Comparison of ENCODE assay signal across 20 cellular contexts in the genomic region with DNA sequence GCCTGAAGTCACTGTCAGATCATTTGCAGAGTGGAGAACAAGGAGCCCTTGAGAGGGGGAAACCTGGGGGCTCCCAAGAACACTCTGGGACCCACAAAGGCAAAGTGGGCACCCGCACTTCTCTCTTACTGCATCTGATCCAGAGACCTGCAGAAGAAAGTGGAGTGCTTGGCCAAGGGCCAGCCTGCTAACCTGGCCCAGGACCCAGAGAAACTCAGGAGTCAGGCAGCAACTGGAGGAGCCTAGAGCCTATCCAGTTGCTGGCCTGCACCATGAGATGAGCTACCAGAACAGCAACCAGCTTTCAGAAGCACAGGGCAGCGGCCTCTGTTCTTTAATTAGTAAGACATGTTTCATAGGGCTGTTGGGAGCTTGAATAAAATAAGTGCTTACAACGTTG.
DNase-seq lines count a peak whose midpoint lies in the region; ATAC-seq and TF ChIP-seq lines count a peak whose summit lies in the region.
"Had no signal": no experiment of that assay in that cellular context is flagged by ENCODE, and none has a peak within 500 bp of the region (broad histone marks: within the 10 kb centered on the region; RNA-seq: fewer than 3 reads in every experiment).

No MANE protein-coding gene starts in this region.

- H3K18ac ChIP-seq in mesenchymal stem cell (ENCODE audit: low read depth in 1 of 2, low read length in 2 of 2), result peak overlapping the region in 1 of 2 experiments; percentile 85

- H3K27me3 ChIP-seq in mesenchymal stem cell (ENCODE audit: control insufficient read depth in 1 of 2, insufficient read depth in 1 of 2, low read length in 2 of 2) (peaks cover 0 to 5% of the 10 kb centered on the region in 2 experiments), psoas muscle (ENCODE audit: insufficient read depth in 3 of 3, low read length in 2 of 3) (no peaks in the 10 kb centered on the region), dorsolateral prefrontal cortex (peaks cover 0 to 8% (median 0%) of the 10 kb centered on the region in 45 donors)
- H3K27me3 ChIP-seq: BLaER1, SJSA1 had no signal

- H2AK5ac ChIP-seq in mesenchymal stem cell (ENCODE audit: low read length, severe bottlenecking), result peak overlapping the region; percentile 7

- H3K4me3 ChIP-seq in mesenchymal stem cell (ENCODE audit: insufficient read depth in 1 of 2, low read depth in 1 of 2, low read length in 2 of 2), result no peak overlapping the region
- H3K4me3 ChIP-seq in psoas muscle, result no peak overlapping the region
- H3K4me3 ChIP-seq in dorsolateral prefrontal cortex, result no peak overlapping the region
- H3K4me3 ChIP-seq: A549, BLaER1, K562, SJSA1 had no signal

- peak overlapping the region; percentile 71 for H2BK120ac ChIP-seq in mesenchymal stem cell (ENCODE audit: low read depth, low read length)

- peaks cover 70% of the 10 kb centered on the region for H3K27me3 Mint-ChIP-seq in activated CD8-positive, alpha-beta memory T cell treated with anti-CD3 and anti-CD28 coated beads, Interleukin-2, amount 10 ng/mL, durations not matched to agents 7 days and 5 days

- CTCF ChIA-PET in activated CD8-positive, alpha-beta memory T cell treated with anti-CD3 and anti-CD28 coated beads, Interleukin-2, amount 10 ng/mL, durations not matched to agents 7 days and 5 days (lab: Charles Lee), result no interaction called here

- no peak for ATAC-seq in activated CD8-positive, alpha-beta memory T cell treated with anti-CD3 and anti-CD28 coated beads, Interleukin-2, amount 10 ng/mL, durations not matched to agents 7 days and 5 days
- peak; percentile 42 to 85 (median 72) for ATAC-seq in psoas muscle
- ATAC-seq: A549, K562, Panc1 had no signal

- H2BK15ac ChIP-seq in mesenchymal stem cell (ENCODE audit: low read depth, poor library complexity, severe bottlenecking), result peak overlapping the region; percentile 44

- H3K9me3 ChIP-seq in mesenchymal stem cell (ENCODE audit: control insufficient read depth, low read length), result peaks cover 2% of the 10 kb centered on the region
- no peaks in the 10 kb centered on the region for H3K9me3 ChIP-seq in psoas muscle
- H3K9me3 ChIP-seq: A549, BLaER1, SJSA1 had no signal

- H3K27ac ChIP-seq in mesenchymal stem cell (ENCODE audit: low read length, poor library complexity, severe bottlenecking) (no peak overlapping the region), psoas muscle (no peak overlapping the region), dorsolateral prefrontal cortex (no peak overlapping the region)
- H3K27ac ChIP-seq: A549, BLaER1, SJSA1 had no signal

- no peak for TF ChIP-seq CTCF in psoas muscle (IDR thresholded peaks at IDR 0.05)
- TF ChIP-seq CTCF in dorsolateral prefrontal cortex (IDR thresholded peaks at IDR 0.05 in 54 of 56, conservative IDR thresholded peaks at IDR 0.05 in 2 of 56; ENCODE audit: low read depth in 1 of 56, partially characterized antibody in 56 of 56), result no peak

- H3K27ac Mint-ChIP-seq in activated CD8-positive, alpha-beta memory T cell treated with anti-CD3 and anti-CD28 coated beads, Interleukin-2, amount 10 ng/mL, durations not matched to agents 7 days and 5 days, result no peak overlapping the region
- H3K27ac Mint-ChIP-seq: CD4-positive, alpha-beta memory T cell had no signal

- no peak overlapping the region for H3K9ac ChIP-seq in mesenchymal stem cell (ENCODE audit: low read length)
- H3K9ac ChIP-seq: BLaER1 had no signal

- H3K4me1 ChIP-seq in mesenchymal stem cell (ENCODE audit: control insufficient read depth, insufficient read depth, low read depth, low read length) (peaks cover 9% of the 10 kb centered on the region), psoas muscle (peaks cover 14% of the 10 kb centered on the region)
- H3K4me1 ChIP-seq: A549, SJSA1 had no signal

- H2AFZ ChIP-seq in mesenchymal stem cell (ENCODE audit: low read depth, low read length), result no peak overlapping the region

- H3K36me3 ChIP-seq in mesenchymal stem cell (ENCODE audit: control insufficient read depth in 1 of 2, insufficient read depth in 2 of 2, low read depth in 1 of 2, low read length in 2 of 2) (no peaks in the 10 kb centered on the region), psoas muscle (ENCODE audit: insufficient read depth in 1 of 2, low read depth in 1 of 2) (no peaks in the 10 kb centered on the region)
- H3K36me3 ChIP-seq: BLaER1, SJSA1 had no signal

- H3K4me1 Mint-ChIP-seq in activated CD8-positive, alpha-beta memory T cell treated with anti-CD3 and anti-CD28 coated beads, Interleukin-2, amount 10 ng/mL, durations not matched to agents 7 days and 5 days, result no peaks in the 10 kb centered on the region
- H3K4me1 Mint-ChIP-seq: CD4-positive, alpha-beta memory T cell had no signal

- no peak overlapping the region for H3K14ac ChIP-seq in mesenchymal stem cell (ENCODE audit: low read length in 2 of 2)

- no peak overlapping the region for H2BK5ac ChIP-seq in mesenchymal stem cell (ENCODE audit: low read depth, low read length, poor library complexity, severe bottlenecking)

- no peak overlapping the region for H3K23ac ChIP-seq in mesenchymal stem cell (ENCODE audit: low read length in 2 of 2)

- intact Hi-C loops in psoas muscle (cut with DNase I) (no loop called here), dorsolateral prefrontal cortex (cut with DNase I) (no loop called here)

- H2BK12ac ChIP-seq in mesenchymal stem cell (ENCODE audit: low read length in 2 of 2), result peak overlapping the region; percentile 16 to 85

- H4K8ac ChIP-seq in mesenchymal stem cell (ENCODE audit: low read length), result peak overlapping the region; percentile 70

- H3K4me3 Mint-ChIP-seq in activated CD8-positive, alpha-beta memory T cell treated with anti-CD3 and anti-CD28 coated beads, Interleukin-2, amount 10 ng/mL, durations not matched to agents 7 days and 5 days, result no peak overlapping the region
- H3K4me3 Mint-ChIP-seq: CD4-positive, alpha-beta memory T cell had no signal

- H3K4me2 ChIP-seq in mesenchymal stem cell (ENCODE audit: low read length, poor library complexity, severe bottlenecking), result no peak overlapping the region
- H3K4me2 ChIP-seq: A549, BLaER1 had no signal

- H4K91ac ChIP-seq in mesenchymal stem cell (ENCODE audit: low read length), result peak overlapping the region; percentile 77

- peak overlapping the region; percentile 46 to 86 for H3K4ac ChIP-seq in mesenchymal stem cell (ENCODE audit: low read depth in 1 of 2, low read length in 2 of 2)

- 98% methylated on average over 2 of the region's 3 CpGs for WGBS in mesenchymal stem cell
- WGBS in psoas muscle, 3 donors, result 37 to 65% (median 40%) methylated on average over 3 of the region's 3 CpGs

- H3K9me3 Mint-ChIP-seq in activated CD8-positive, alpha-beta memory T cell treated with anti-CD3 and anti-CD28 coated beads, Interleukin-2, amount 10 ng/mL, durations not matched to agents 7 days and 5 days (ENCODE audit: low read depth), result no peaks in the 10 kb centered on the region

- no peaks in the 10 kb centered on the region for H3K79me1 ChIP-seq in mesenchymal stem cell (replicated peaks; ENCODE audit: low read length, poor library complexity, severe bottlenecking)

- H3K36me3 Mint-ChIP-seq in activated CD8-positive, alpha-beta memory T cell treated with anti-CD3 and anti-CD28 coated beads, Interleukin-2, amount 10 ng/mL, durations not matched to agents 7 days and 5 days, result no peaks in the 10 kb centered on the region
- H3K36me3 Mint-ChIP-seq: CD4-positive, alpha-beta memory T cell had no signal

- peak; percentile 23 for DNase-seq in activated CD8-positive, alpha-beta memory T cell treated with anti-CD3 and anti-CD28 coated beads, Interleukin-2, amount 50 U/mL, for 48 hours
- no peak for DNase-seq in activated CD8-positive, alpha-beta memory T cell treated with anti-CD3 and anti-CD28 coated beads, Interleukin-2, amount 10 ng/mL, durations not matched to agents 7 days and 5 days
- DNase-seq in ecto neural progenitor cell (ENCODE audit: low spot score), result peak; percentile 24
- no peak for DNase-seq in mesenchymal stem cell
- DNase-seq in psoas muscle, result peak in 1 of 2 donors; percentile 56
- DNase-seq in NCI-H187 (lab: John Stamatoyannopoulos, UW), result no peak
- DNase-seq in AG08395 (ENCODE audit: low spot score), result no peak
- DNase-seq in dorsolateral prefrontal cortex, result no peak
- DNase-seq: Calu3; CD4-positive, alpha-beta memory T cell; DMS53; NCI-H1092 treated with DMSO at 0.1 percent for 48 hours; NCI-H146; NCI-H524; NCI-H82 had no signal

Comparison
In these comparisons a context has a peak if more than half of its experiments do, and no peak if none do; other contexts are left out.
1. DNase-seq: peak in activated CD8-positive, alpha-beta memory T cell treated with anti-CD3 and anti-CD28 coated beads, Interleukin-2, amount 50 U/mL, for 48 hours (single experiment) and ecto neural progenitor cell (single experiment); none in activated CD8-positive, alpha-beta memory T cell treated with anti-CD3 and anti-CD28 coated beads, Interleukin-2, amount 10 ng/mL, durations not matched to agents 7 days and 5 days (single experiment), mesenchymal stem cell (single experiment), NCI-H187 (0 of 2), AG08395 (single experiment) and dorsolateral prefrontal cortex (0 of 10).